In genomic region chr2:26462511-26463251, GRCh38 we compare ENCODE assay signal across 8 cellular contexts. TPM values are rescaled to one million over a fixed set of nuclear protein-coding genes. Genes with fewer than 3 reads are reported as not detected.
DNase-seq lines count a peak whose midpoint lies in the region; TF ChIP-seq lines count a peak whose summit lies in the region.

No MANE protein-coding gene starts in this region.

- H3K9me3 ChIP-seq in ectodermal cell (ENCODE audit: control insufficient read depth, low read length): no peaks in the 10 kb centered on the region

- H3K4me1 ChIP-seq in ectodermal cell (ENCODE audit: control insufficient read depth, insufficient read depth, low read length): peaks cover 19% of the 10 kb centered on the region

- H3K27me3 Mint-ChIP-seq in nephron progenitor cell (ENCODE audit: low read depth, poor library complexity): peaks cover 6% of the 10 kb centered on the region

- no peak overlapping the region for H3K4me3 ChIP-seq in ectodermal cell (ENCODE audit: insufficient read depth, low read depth, low read length)

- DNase-seq in AG08395 (ENCODE audit: low spot score) (peak; percentile 81), NCI-H446 treated with DMSO at 0.1 percent for 48 hours (lab: John Stamatoyannopoulos, UW) (peak; percentile 47), nephron progenitor cell (peak; percentile 45), NCI-H187 (lab: John Stamatoyannopoulos, UW) (no peak), T1000 (lab: John Stamatoyannopoulos, UW) (no peak)
- DNase-seq in stimulated activated CD4-positive, alpha-beta T cell treated with anti-CD3 and anti-CD28 coated beads, Interleukin-4, amount 100 ng/mL, for 24 hours: no peak

- H3K9me3 Mint-ChIP-seq in nephron progenitor cell: no peaks in the 10 kb centered on the region

- no peak overlapping the region for H3K27ac Mint-ChIP-seq in nephron progenitor cell

- no peaks in the 10 kb centered on the region for H3K27me3 ChIP-seq in ectodermal cell (ENCODE audit: control insufficient read depth, insufficient read depth, low read length, poor library complexity, severe bottlenecking)

- H3K36me3 Mint-ChIP-seq in nephron progenitor cell (ENCODE audit: low read depth): no peaks in the 10 kb centered on the region

- no peaks in the 10 kb centered on the region for H3K36me3 ChIP-seq in ectodermal cell (ENCODE audit: control insufficient read depth, insufficient read depth, low read length)

- no peak overlapping the region for H3K4me3 Mint-ChIP-seq in nephron progenitor cell

- TF ChIP-seq CTCF in GM12874 (IDR thresholded peaks at IDR 0.05; ENCODE audit: insufficient read depth, low read depth, low read length) (peak; percentile 65), nephron progenitor cell (IDR thresholded peaks at IDR 0.05) (peak; percentile 49)

- peaks cover 29% of the 10 kb centered on the region for H3K4me1 Mint-ChIP-seq in nephron progenitor cell

- H3K27ac ChIP-seq in ectodermal cell (ENCODE audit: insufficient read depth, low read depth, low read length, poor library complexity, severe bottlenecking): peak overlapping the region; percentile 23

- WGBS in ectodermal cell, 2 experiments: 92 to 94% methylated on average over 14 of the region's 14 CpGs

RNA-seq across cellular contexts. Expression of gene OTOF, which starts 15.2 kb away (rescaled TPM):
- polyA plus RNA-seq in ectodermal cell (2013, experiment 1 of 4): 2.1 TPM
- polyA plus RNA-seq in ectodermal cell (2013, experiment 2 of 4): 3.1 TPM
- polyA plus RNA-seq in ectodermal cell (2013, experiment 3 of 4): 1.7 TPM
- polyA plus RNA-seq in ectodermal cell (2013, experiment 4 of 4): 1.6 TPM

Comparison
In these comparisons a context has a peak if more than half of its experiments do, and no peak if none do; other contexts are left out.
1. DNase-seq: peak in AG08395 (single experiment), NCI-H446 treated with DMSO at 0.1 percent for 48 hours (single experiment) and nephron progenitor cell (single experiment); none in NCI-H187 (0 of 2), T1000 (single experiment) and stimulated activated CD4-positive, alpha-beta T cell treated with anti-CD3 and anti-CD28 coated beads, Interleukin-4, amount 100 ng/mL, for 24 hours (single experiment).